ENCODE assay signal across 9 cellular contexts in genomic region chr17:55086635-55087058, GRCh38.
DNase-seq lines count a peak whose midpoint lies in the region; ATAC-seq and TF ChIP-seq lines count a peak whose summit lies in the region.
"Had no signal": no experiment of that assay in that cellular context is flagged by ENCODE, and none has a peak within 500 bp of the region (broad histone marks: within the 10 kb centered on the region; RNA-seq: fewer than 3 reads in every experiment).

No MANE protein-coding gene starts in this region.

- no peaks in the 10 kb centered on the region for H3K27me3 ChIP-seq in Panc1 (ENCODE audit: control insufficient read depth, insufficient read depth, low read length)

- no peak for ATAC-seq in Panc1
- no peak for ATAC-seq in GM21423 (IDR thresholded peaks at IDR 0.05; ENCODE audit: unreplicated experiment)

- intact Hi-C loops in Panc1 (cut with micrococcal nuclease; ENCODE audit: unreplicated experiment) = no loop called here

- BruUV-seq in Panc1 (replicated peaks; lab: Mats Ljungman, UMichigan) = no TSS peak

- no peak overlapping the region for H3K27ac ChIP-seq in Panc1 (ENCODE audit: low read length)
- H3K27ac ChIP-seq: 22Rv1 had no signal

- no peaks in the 10 kb centered on the region for H3K4me1 ChIP-seq in Panc1 (ENCODE audit: control insufficient read depth, insufficient read depth, low read length)

- POLR2A ChIA-PET in Panc1 (lab: Charles Lee) = no interaction called here

- H3K36me3 ChIP-seq in Panc1 (ENCODE audit: control insufficient read depth, insufficient read depth, low read length) = no peaks in the 10 kb centered on the region

- in situ Hi-C loops in Panc1 (cut with HindIII; ENCODE audit: low pct_unique_long_range_greater_than_20kb, low sequenced_read_pairs) = no loop called here

- CTCF ChIA-PET in Panc1 (lab: Charles Lee) = no interaction called here

- H3K4me3 ChIP-seq in Panc1 (ENCODE audit: low read depth in 2 of 2, low read length in 2 of 2) (no peak overlapping the region), retinal pigment epithelial cell (ENCODE audit: low read length) (no peak overlapping the region)

- TF ChIP-seq CTCF in Panc1 (IDR thresholded peaks at IDR 0.05) (no peak), retinal pigment epithelial cell (conservative IDR thresholded peaks at IDR 0.05; ENCODE audit: low read depth, low read length) (no peak)

- DNase-seq in DMS53 (lab: John Stamatoyannopoulos, UW) = peak; percentile 27
- no peak for DNase-seq in DMS53 treated with DMSO at 0.1 percent for 48 hours (lab: John Stamatoyannopoulos, UW; ENCODE audit: unreplicated experiment)
- peak; percentile 32 for DNase-seq in Panc1 (ENCODE audit: low read depth, low spot score)
- DNase-seq in erythroblast (lab: John Stamatoyannopoulos, UW) = peak; percentile 25 to 58
- peak; percentile 51 for DNase-seq in retinal pigment epithelial cell (ENCODE audit: low read depth)
- no peak for DNase-seq in stimulated activated CD4-positive, alpha-beta T cell treated with anti-CD3 and anti-CD28 coated beads, Interleukin-4, amount 100 ng/mL, for 4 hours
- DNase-seq in cerebellar cortex (ENCODE audit: low spot score) = no peak

- no peaks in the 10 kb centered on the region for H3K9me3 ChIP-seq in Panc1 (ENCODE audit: control insufficient read depth, insufficient read depth, low read depth, low read length)

- no peak for TF ChIP-seq POLR2A in erythroblast (IDR thresholded peaks at IDR 0.05; ENCODE audit: low read length)

Comparison
In these comparisons a context has a peak if more than half of its experiments do, and no peak if none do; other contexts are left out.
1. DNase-seq: peak in DMS53 (single experiment), Panc1 (single experiment), erythroblast (2 of 2) and retinal pigment epithelial cell (single experiment); none in DMS53 treated with DMSO at 0.1 percent for 48 hours (single experiment), stimulated activated CD4-positive, alpha-beta T cell treated with anti-CD3 and anti-CD28 coated beads, Interleukin-4, amount 100 ng/mL, for 4 hours (0 of 2) and cerebellar cortex (single experiment).